ENCODE assay signal across 11 cellular contexts in genomic region chr6:7975764-7976146, GRCh38.
DNase-seq lines count a peak whose midpoint lies in the region; ATAC-seq and TF ChIP-seq lines count a peak whose summit lies in the region.
"Had no signal": no experiment of that assay in that cellular context is flagged by ENCODE, and none has a peak within 500 bp of the region (broad histone marks: within the 10 kb centered on the region; RNA-seq: fewer than 3 reads in every experiment).

No MANE protein-coding gene starts in this region.

- no peaks in the 10 kb centered on the region for H3K9me2 ChIP-seq in SK-N-SH

- TF ChIP-seq RAD21 in SK-N-SH (IDR thresholded peaks at IDR 0.05; ENCODE audit: low read length), result no peak

- TF ChIP-seq CTCF in HFFc6 (IDR thresholded peaks at IDR 0.05), result no peak
- no peak for TF ChIP-seq CTCF in SK-N-SH (IDR thresholded peaks at IDR 0.05)

- H3K27me3 Mint-ChIP-seq in HFFc6 (ENCODE audit: insufficient read depth), result peaks cover 7% of the 10 kb centered on the region

- no peaks in the 10 kb centered on the region for H4K20me1 ChIP-seq in SK-N-SH (ENCODE audit: insufficient read depth)

- ATAC-seq in Right ventricle myocardium superior (ENCODE audit: poor library complexity), result peak; percentile 82
- ATAC-seq in stimulated activated effector memory CD8-positive, alpha-beta T cell treated with anti-CD3 and anti-CD28 coated beads, Interleukin-12 subunit alpha, Interleukin-12 subunit beta, amount 100 ng/mL, for 72 hours, result peak; percentile 43
- ATAC-seq in HG03039 (IDR thresholded peaks at IDR 0.05; ENCODE audit: unreplicated experiment), result no peak
- ATAC-seq in GM21619 (IDR thresholded peaks at IDR 0.05; ENCODE audit: unreplicated experiment), result no peak

- CTCF ChIA-PET in SK-N-SH (lab: Yijun Ruan, JAX), result no interaction called here

- no peaks in the 10 kb centered on the region for H3K9me3 Mint-ChIP-seq in HFFc6
- H3K9me3 Mint-ChIP-seq in stimulated activated effector memory CD8-positive, alpha-beta T cell treated with anti-CD3 and anti-CD28 coated beads, Interleukin-12 subunit alpha, Interleukin-12 subunit beta, amount 100 ng/mL, for 72 hours, result no peaks in the 10 kb centered on the region
- H3K9me3 Mint-ChIP-seq: activated naive CD4-positive, alpha-beta T cell treated with anti-CD3 and anti-CD28 coated beads, Interleukin-2, amount 50 U/mL, for 72 hours; immature natural killer cell had no signal

- H3K4me3 Mint-ChIP-seq in HFFc6, result peak overlapping the region; percentile 68; the same call in 1 of the 2 replicates
- H3K4me3 Mint-ChIP-seq in stimulated activated effector memory CD8-positive, alpha-beta T cell treated with anti-CD3 and anti-CD28 coated beads, Interleukin-12 subunit alpha, Interleukin-12 subunit beta, amount 100 ng/mL, for 72 hours, result no peak overlapping the region
- H3K4me3 Mint-ChIP-seq: immature natural killer cell had no signal

- no peak for DNase-seq in HFFc6
- DNase-seq in SK-N-SH, result no peak
- peak; percentile 53 for DNase-seq in Right ventricle myocardium superior
- DNase-seq in stimulated activated effector memory CD8-positive, alpha-beta T cell treated with anti-CD3 and anti-CD28 coated beads, Interleukin-12 subunit alpha, Interleukin-12 subunit beta, amount 100 ng/mL, for 72 hours (ENCODE audit: low spot score in 2 of 2), result no peak
- no peak for DNase-seq in HuH-7.5 (ENCODE audit: low spot score)
- no peak for DNase-seq in T-helper 2 cell
- DNase-seq: immature natural killer cell had no signal

- no peaks in the 10 kb centered on the region for H3K9me3 ChIP-seq in SK-N-SH
- H3K9me3 ChIP-seq: SJSA1 had no signal

- H3K27ac ChIP-seq in SK-N-SH (ENCODE audit: low read depth in 2 of 2, low read length in 1 of 2), result peak overlapping the region; percentile 47 to 54; a peak in 3 of 4 replicates
- H3K27ac ChIP-seq: SJSA1 had no signal

- no peaks in the 10 kb centered on the region for H3K27me3 ChIP-seq in SK-N-SH (ENCODE audit: insufficient read depth)
- H3K27me3 ChIP-seq: SJSA1 had no signal

- H2AFZ ChIP-seq in SK-N-SH (ENCODE audit: low read depth), result peak overlapping the region; percentile 43; the same call in 1 of the 2 replicates

- H3F3A ChIP-seq in SK-N-SH (replicated peaks; ENCODE audit: insufficient read depth), result peaks cover 4% of the 10 kb centered on the region

- H3K4me1 ChIP-seq in SK-N-SH (ENCODE audit: control insufficient read depth in 1 of 2, insufficient read depth in 2 of 2, low read depth in 1 of 2, low read length in 1 of 2), result peaks cover 0 to 11% of the 10 kb centered on the region in 2 experiments; a peak in 1 of 4 replicates

- no peaks in the 10 kb centered on the region for H3K79me2 ChIP-seq in SK-N-SH (ENCODE audit: insufficient read depth)

- no peak overlapping the region for H3K27ac Mint-ChIP-seq in HFFc6
- no peak overlapping the region for H3K27ac Mint-ChIP-seq in stimulated activated effector memory CD8-positive, alpha-beta T cell treated with anti-CD3 and anti-CD28 coated beads, Interleukin-12 subunit alpha, Interleukin-12 subunit beta, amount 100 ng/mL, for 72 hours
- H3K27ac Mint-ChIP-seq: activated naive CD4-positive, alpha-beta T cell treated with anti-CD3 and anti-CD28 coated beads, Interleukin-2, amount 50 U/mL, for 72 hours; immature natural killer cell had no signal

- TF ChIP-seq EP300 in SK-N-SH (IDR thresholded peaks at IDR 0.05; ENCODE audit: borderline replicate concordance in 1 of 2, low read depth in 1 of 2, low read length in 1 of 2), result no peak

- POLR2A ChIA-PET in SK-N-SH (lab: Yijun Ruan, JAX), result interaction anchor here (0.6 kb wide), 1 partner anchor 1229 kb away, joined by 3 read pairs; no protein-coding TSS in a partner anchor

- H3K9ac ChIP-seq in SK-N-SH, result no peak overlapping the region

- peak overlapping the region; percentile 29 to 37; a peak in 2 of 4 replicates for H3K4me3 ChIP-seq in SK-N-SH (ENCODE audit: low read depth in 2 of 2, low read length in 1 of 2)
- H3K4me3 ChIP-seq: SJSA1 had no signal

- no peaks in the 10 kb centered on the region for H3K36me3 Mint-ChIP-seq in HFFc6 (ENCODE audit: low read depth)
- H3K36me3 Mint-ChIP-seq in stimulated activated effector memory CD8-positive, alpha-beta T cell treated with anti-CD3 and anti-CD28 coated beads, Interleukin-12 subunit alpha, Interleukin-12 subunit beta, amount 100 ng/mL, for 72 hours, result no peaks in the 10 kb centered on the region
- H3K36me3 Mint-ChIP-seq: activated naive CD4-positive, alpha-beta T cell treated with anti-CD3 and anti-CD28 coated beads, Interleukin-2, amount 50 U/mL, for 72 hours had no signal

- H3K4me2 ChIP-seq in SK-N-SH, result peak overlapping the region; percentile 68

- peaks cover 14% of the 10 kb centered on the region for H3K4me1 Mint-ChIP-seq in HFFc6 (ENCODE audit: low read depth)
- no peaks in the 10 kb centered on the region for H3K4me1 Mint-ChIP-seq in stimulated activated effector memory CD8-positive, alpha-beta T cell treated with anti-CD3 and anti-CD28 coated beads, Interleukin-12 subunit alpha, Interleukin-12 subunit beta, amount 100 ng/mL, for 72 hours

- intact Hi-C loops in Right ventricle myocardium superior (cut with DNase I), result loop anchor here (10.0 kb wide), 1 partner anchor 61 kb away; the partner anchor contains the start of gene TXNDC5

- WGBS in SK-N-SH (ENCODE audit: low lambda C conversion rate), result 4% methylated on average over 5 of the region's 8 CpGs

- no peaks in the 10 kb centered on the region for H3K36me3 ChIP-seq in SK-N-SH (replicated peaks in 1 of 2; ENCODE audit: control insufficient read depth in 1 of 2, insufficient read depth in 2 of 2, low read length in 1 of 2)
- H3K36me3 ChIP-seq: SJSA1 had no signal

TF ChIP-seq in SK-N-SH, 30 proteins besides CTCF, POLR2A, EP300 and RAD21:
- no peak for TF ChIP-seq ELF1 (IDR thresholded peaks at IDR 0.05)
- no peak for TF ChIP-seq TEAD4 (IDR thresholded peaks at IDR 0.05; ENCODE audit: borderline replicate concordance, insufficient read depth)
- TF ChIP-seq REST (IDR thresholded peaks at IDR 0.05; ENCODE audit: low read depth, low read length), result no peak
- TF ChIP-seq SIN3A (IDR thresholded peaks at IDR 0.05; ENCODE audit: borderline replicate concordance, low read depth, low read length), result no peak
- TF ChIP-seq JUND (IDR thresholded peaks at IDR 0.05), result no peak
- TF ChIP-seq SMC3 (IDR thresholded peaks at IDR 0.05; ENCODE audit: low read depth, low read length), result no peak
- TF ChIP-seq GATA2 (CRISPR knock-in tag; IDR thresholded peaks at IDR 0.05), result no peak
- no peak for TF ChIP-seq FOXJ3 (CRISPR knock-in tag; IDR thresholded peaks at IDR 0.05)
- TF ChIP-seq NFIC (IDR thresholded peaks at IDR 0.05; ENCODE audit: borderline replicate concordance), result no peak
- no peak for TF ChIP-seq YY1 (IDR thresholded peaks at IDR 0.05; ENCODE audit: low read depth)

Comparison
In these comparisons a context has a peak if more than half of its experiments do, and no peak if none do; other contexts are left out.
1. ATAC-seq: peak in Right ventricle myocardium superior (single experiment) and stimulated activated effector memory CD8-positive, alpha-beta T cell treated with anti-CD3 and anti-CD28 coated beads, Interleukin-12 subunit alpha, Interleukin-12 subunit beta, amount 100 ng/mL, for 72 hours (single experiment); none in HG03039 (single experiment) and GM21619 (single experiment).